In genomic region chr7:120168066-120168465, GRCh38 we compare ENCODE assay signal across 13 cellular contexts.
A peak's percentile ranks its signal among the peaks of the same experiment; 100 is the strongest.
DNase-seq lines count a peak whose midpoint lies in the region; ATAC-seq and TF ChIP-seq lines count a peak whose summit lies in the region.
"Had no signal": no experiment of that assay in that cellular context is flagged by ENCODE, and none has a peak within 500 bp of the region (broad histone marks: within the 10 kb centered on the region; RNA-seq: fewer than 3 reads in every experiment).

No MANE protein-coding gene starts in this region.

- TF ChIP-seq POLR2A in breast epithelium (IDR thresholded peaks at IDR 0.05) (no peak), heart left ventricle (IDR thresholded peaks at IDR 0.05) (no peak), GM18505 (IDR thresholded peaks at IDR 0.05; ENCODE audit: borderline replicate concordance, extremely low read depth, insufficient read depth, insufficient read length) (no peak)

- H3K9ac ChIP-seq in skeletal muscle tissue (ENCODE audit: low read depth in 1 of 3, low read length in 3 of 3): no peak overlapping the region

- H3K4me1 ChIP-seq in breast epithelium (no peaks in the 10 kb centered on the region), heart left ventricle (peaks cover 0 to 5% (median 0%) of the 10 kb centered on the region in 12 donors), skeletal muscle tissue (ENCODE audit: control insufficient read depth in 3 of 3, insufficient read depth in 3 of 3, low read length in 3 of 3) (peaks cover 0 to 6% (median 0%) of the 10 kb centered on the region in 3 donors)
- no peaks in the 10 kb centered on the region for H3K4me1 ChIP-seq in effector memory CD4-positive, alpha-beta T cell (ENCODE audit: control insufficient read depth, insufficient read depth, low read length, poor library complexity, severe bottlenecking)

- H3K27ac ChIP-seq in breast epithelium: peak overlapping the region; percentile 50 to 79
- H3K27ac ChIP-seq in heart left ventricle: peak overlapping the region in 8 of 12 donors; percentile 17 to 72 (median 31)
- H3K27ac ChIP-seq in skeletal muscle tissue (ENCODE audit: low read depth, low read length): peak overlapping the region; percentile 57
- no peak overlapping the region for H3K27ac ChIP-seq in effector memory CD4-positive, alpha-beta T cell (ENCODE audit: insufficient read depth, low read length, poor library complexity, severe bottlenecking)
- H3K27ac ChIP-seq: dorsolateral prefrontal cortex had no signal

- no peaks in the 10 kb centered on the region for H3K27me3 ChIP-seq in breast epithelium
- H3K27me3 ChIP-seq in heart left ventricle: no peaks in the 10 kb centered on the region
- H3K27me3 ChIP-seq in skeletal muscle tissue (ENCODE audit: control insufficient read depth in 3 of 3, insufficient read depth in 3 of 3, low read length in 3 of 3): no peaks in the 10 kb centered on the region
- no peaks in the 10 kb centered on the region for H3K27me3 ChIP-seq in effector memory CD4-positive, alpha-beta T cell (replicated peaks; ENCODE audit: control insufficient read depth, insufficient read depth, low read length, poor library complexity, severe bottlenecking)
- H3K27me3 ChIP-seq: dorsolateral prefrontal cortex had no signal

- H3K4me3 ChIP-seq in breast epithelium: no peak overlapping the region
- no peak overlapping the region for H3K4me3 ChIP-seq in heart left ventricle
- no peak overlapping the region for H3K4me3 ChIP-seq in skeletal muscle tissue (ENCODE audit: low read length in 3 of 3)
- H3K4me3 ChIP-seq in effector memory CD4-positive, alpha-beta T cell (ENCODE audit: insufficient read depth, low read depth, low read length, poor library complexity, severe bottlenecking): no peak overlapping the region
- H3K4me3 ChIP-seq: dorsolateral prefrontal cortex had no signal

- WGBS in heart left ventricle, 4 donors: 53 to 71% (median 63%) methylated on average over 4 of the region's 4 CpGs

- DNase-seq in GM03348 (ENCODE audit: low spot score): peak; percentile 71
- DNase-seq in breast epithelium (ENCODE audit: low spot score in 2 of 2): no peak
- peak in 1 of 5 donors; percentile 26 for DNase-seq in heart left ventricle
- no peak for DNase-seq in effector memory CD4-positive, alpha-beta T cell
- DNase-seq: activated effector memory CD4-positive, alpha-beta T cell treated with Interleukin-2 at 50 U/mL for 16 hours; dorsolateral prefrontal cortex; foreskin melanocyte; GF-D8; NCI-H1092 had no signal

- intact Hi-C loops in breast epithelium (cut with DNase I; ENCODE audit: low total_unique reads): no loop called here
- intact Hi-C loops in heart left ventricle (cut with DNase I): no loop called here

- no peaks in the 10 kb centered on the region for H3K9me3 ChIP-seq in breast epithelium
- no peaks in the 10 kb centered on the region for H3K9me3 ChIP-seq in heart left ventricle
- no peaks in the 10 kb centered on the region for H3K9me3 ChIP-seq in skeletal muscle tissue (ENCODE audit: control insufficient read depth in 3 of 3, low read length in 3 of 3)
- H3K9me3 ChIP-seq in effector memory CD4-positive, alpha-beta T cell (ENCODE audit: control insufficient read depth, low read length): no peaks in the 10 kb centered on the region

- H3K36me3 ChIP-seq in breast epithelium (no peaks in the 10 kb centered on the region), heart left ventricle (no peaks in the 10 kb centered on the region), skeletal muscle tissue (ENCODE audit: control insufficient read depth in 3 of 3, insufficient read depth in 3 of 3, low read length in 3 of 3) (no peaks in the 10 kb centered on the region)
- H3K36me3 ChIP-seq in effector memory CD4-positive, alpha-beta T cell (ENCODE audit: control insufficient read depth, insufficient read depth, low read length): no peaks in the 10 kb centered on the region

- no peak for TF ChIP-seq CTCF in breast epithelium (IDR thresholded peaks at IDR 0.05)
- TF ChIP-seq CTCF in heart left ventricle (IDR thresholded peaks at IDR 0.05): no peak

- ATAC-seq in heart left ventricle (peak in 3 of 4 donors; percentile 18 to 71 (median 63)), GM18505 (IDR thresholded peaks at IDR 0.05; ENCODE audit: unreplicated experiment) (no peak), GM18861 (IDR thresholded peaks at IDR 0.05; ENCODE audit: unreplicated experiment) (no peak), GM19035 (IDR thresholded peaks at IDR 0.05; ENCODE audit: unreplicated experiment) (no peak)

Comparison
In these comparisons a context has a peak if more than half of its experiments do, and no peak if none do; other contexts are left out.
1. ATAC-seq: peak in heart left ventricle (3 of 4); none in GM18505 (single experiment), GM18861 (single experiment) and GM19035 (single experiment).